8 cellular contexts compared by ENCODE assay signal in genomic region chr1:1540015-1540816, GRCh38. TPM values are rescaled to one million over a fixed set of nuclear protein-coding genes. Genes with fewer than 3 reads are reported as not detected.
DNase-seq lines count a peak whose midpoint lies in the region; ATAC-seq, FAIRE-seq and TF ChIP-seq lines count a peak whose summit lies in the region.

TSS of gene TMEM240 (minus strand) at chr1:1540624. CDS start at chr1:1540346, 278 bp downstream.

- H3K56ac ChIP-seq in H1 (replicated peaks; ENCODE audit: insufficient read length, low read depth, low read length): peak within 1 kb of the TSS; percentile 69

- peaks cover 5% of the 10 kb centered on the region for H3K36me3 Mint-ChIP-seq in memory B cell

- peak; percentile 78 for DNase-seq in activated CD8-positive, alpha-beta memory T cell treated with anti-CD3 and anti-CD28 coated beads for 24 hours
- DNase-seq in H1 (ENCODE audit: low read depth in 1 of 2, low spot score in 2 of 2): peak; percentile 39 to 90
- no peak for DNase-seq in memory B cell (ENCODE audit: low spot score in 2 of 2)
- peak; percentile 31 to 56 (median 34) for DNase-seq in stimulated activated CD4-positive, alpha-beta T cell treated with anti-CD3 and anti-CD28 coated beads, TNF-alpha, amount 100 ng/mL, for 48 hours (ENCODE audit: low read depth in 3 of 3)

- H3K9me3 Mint-ChIP-seq in memory B cell: no peaks in the 10 kb centered on the region

- no peak within 1 kb of the TSS for H3K27ac Mint-ChIP-seq in memory B cell

- H4K8ac ChIP-seq in H1 (ENCODE audit: extremely low read depth, insufficient read depth, low read length): peak within 1 kb of the TSS; percentile 93

- POLR2A ChIA-PET in H1 (lab: Charles Lee; ENCODE audit: partially characterized antibody): interaction anchor here (0.6 to 23.0 kb wide), 5 partner anchors 8 to 154 kb away, joined by 3 to 367 read pairs (median 3); no protein-coding TSS in a partner anchor

- peaks cover 46% of the 10 kb centered on the region for H3K36me3 ChIP-seq in HUES6 (ENCODE audit: control insufficient read depth, insufficient read depth, low read length)
- H3K36me3 ChIP-seq in H1 (ENCODE audit: control insufficient read depth in 2 of 4, insufficient read depth in 4 of 4, low read length in 3 of 4): peaks cover 2 to 23% (median 11%) of the 10 kb centered on the region in 4 experiments; a peak in 4 of 8 replicates

- peak within 1 kb of the TSS; percentile 52; the same call in 1 of the 2 replicates for H2BK5ac ChIP-seq in H1 (ENCODE audit: low read depth, low read length)

- CTCF ChIA-PET in H1 (lab: Charles Lee; ENCODE audit: partially characterized antibody): interaction anchor here (1.7 kb wide), 1 partner anchor 57 kb away, joined by 7 read pairs; no protein-coding TSS in a partner anchor

- no peak within 1 kb of the TSS for H2AFZ ChIP-seq in H1 (ENCODE audit: low read length)

- no peak for TF ChIP-seq POLR2A in H1 (IDR thresholded peaks at IDR 0.05; ENCODE audit: control extremely low read depth in 1 of 2, low read depth in 2 of 2, low read length in 2 of 2)

- peak within 1 kb of the TSS; percentile 78 for H3K18ac ChIP-seq in H1 (ENCODE audit: extremely low read depth, low read length)

- peaks cover 4% of the 10 kb centered on the region for H3K27me3 Mint-ChIP-seq in memory B cell

- no peaks in the 10 kb centered on the region for H3K27me3 ChIP-seq in HUES6 (ENCODE audit: control insufficient read depth, insufficient read depth, low read length)
- H3K27me3 ChIP-seq in H1 (replicated peaks in 1 of 4; ENCODE audit: control insufficient read depth in 3 of 4, extremely low read depth in 1 of 4, insufficient read depth in 3 of 4, low read length in 3 of 4): no peaks in the 10 kb centered on the region

- H3K9ac ChIP-seq in HUES6 (ENCODE audit: low read length): peak within 1 kb of the TSS; percentile 64
- H3K9ac ChIP-seq in H1 (replicated peaks in 1 of 4; ENCODE audit: extremely low read depth in 1 of 4, low read depth in 3 of 4, low read length in 3 of 4): peak within 1 kb of the TSS; percentile 46 to 62 (median 58)

- no peak for TF ChIP-seq CTCF in H1 (IDR thresholded peaks at IDR 0.05; ENCODE audit: control extremely low read depth in 1 of 3, insufficient read depth in 1 of 3, low read depth in 1 of 3, low read length in 3 of 3)

- peak within 1 kb of the TSS; percentile 76 to 80 for H3K4me2 ChIP-seq in H1 (ENCODE audit: insufficient read depth in 1 of 2, low read depth in 2 of 2, low read length in 2 of 2)

- H3K27ac ChIP-seq in HUES6 (ENCODE audit: low read depth, low read length) (peak within 1 kb of the TSS; percentile 29; the same call in 1 of the 2 replicates), H1 (ENCODE audit: low read depth, low read length) (peak within 1 kb of the TSS; percentile 26; the same call in 1 of the 2 replicates)

- 0 out of 2 replicates have a peak within 1 kb of the TSS, but pooled peaks have one; percentile 50 for H2BK12ac ChIP-seq in H1 (ENCODE audit: low read depth, low read length)

- peaks cover 6 to 27% of the 10 kb centered on the region in 2 experiments for H4K20me1 ChIP-seq in H1 (replicated peaks in 1 of 2; ENCODE audit: control insufficient read depth in 1 of 2, insufficient read depth in 2 of 2, low read length in 2 of 2)

- ATAC-seq in memory B cell (ENCODE audit: low read depth): peak; percentile 67
- no peak for ATAC-seq in HG02938 (IDR thresholded peaks at IDR 0.05; ENCODE audit: unreplicated experiment)
- no peak for ATAC-seq in HG02678 (IDR thresholded peaks at IDR 0.05; ENCODE audit: unreplicated experiment)
- ATAC-seq in HG02642 (IDR thresholded peaks at IDR 0.05; ENCODE audit: poor library complexity, unreplicated experiment): no peak

- FAIRE-seq in H1 (lab: Jason Lieb, UNC): no peak

- H3K4me1 ChIP-seq in HUES6 (ENCODE audit: control insufficient read depth, insufficient read depth, low read length) (peaks cover 4% of the 10 kb centered on the region; the same call in 1 of the 2 replicates), H1 (replicated peaks in 1 of 4; ENCODE audit: control insufficient read depth in 3 of 4, insufficient read depth in 4 of 4, low read length in 3 of 4) (peaks cover 0 to 9% (median 3%) of the 10 kb centered on the region in 4 experiments; a peak in 3 of 7 replicates)

- no peak within 1 kb of the TSS; the same call in 1 of the 2 replicates for H2AK5ac ChIP-seq in H1 (ENCODE audit: low read depth, low read length)

- H2BK20ac ChIP-seq in H1 (ENCODE audit: low read length): no peak within 1 kb of the TSS

- no peak for TF ChIP-seq RAD21 in H1 (IDR thresholded peaks at IDR 0.05 in 1 of 2, conservative IDR thresholded peaks at IDR 0.05 in 1 of 2; ENCODE audit: low read depth in 2 of 2, low read length in 2 of 2)

- H3K9me3 ChIP-seq in HUES6 (ENCODE audit: control insufficient read depth, insufficient read depth, low read depth, low read length) (no peaks in the 10 kb centered on the region), H1 (ENCODE audit: insufficient read depth in 2 of 2, low read depth in 1 of 2, low read length in 1 of 2) (no peaks in the 10 kb centered on the region)

- H4K5ac ChIP-seq in H1 (ENCODE audit: insufficient read length, low read depth, low read length): no peak within 1 kb of the TSS

- no peak within 1 kb of the TSS for H3K23ac ChIP-seq in H1 (ENCODE audit: insufficient read length)

- H2BK15ac ChIP-seq in H1 (ENCODE audit: low read length): no peak within 1 kb of the TSS

- H3K4me3 ChIP-seq in HUES6 (ENCODE audit: low read depth, low read length) (peak within 1 kb of the TSS; percentile 80), H1 (ENCODE audit: extremely low read depth in 1 of 4, insufficient read depth in 2 of 4, low read depth in 3 of 4, low read length in 4 of 4) (peak within 1 kb of the TSS; percentile 50 to 75 (median 67))

- H3K14ac ChIP-seq in H1 (ENCODE audit: insufficient read length): no peak within 1 kb of the TSS

- peak within 1 kb of the TSS; percentile 86 for H3K4me3 Mint-ChIP-seq in memory B cell

- 0% methylated on average over 1 of the region's 108 CpGs; no CpG with 5 or more reads in 1 of the 2 experiments for WGBS in H1 (ENCODE audit: extremely low coverage in 1 of 2, insufficient coverage in 1 of 2, insufficient read length in 1 of 2, insufficient replicate concordance in 2 of 2, low coverage in 1 of 2, low lambda C conversion rate in 2 of 2, missing lambda C conversion rate in 1 of 2), 2 experiments

- H4K91ac ChIP-seq in H1 (replicated peaks; ENCODE audit: insufficient read length, low read length): peak within 1 kb of the TSS; percentile 65

- peaks cover 10% of the 10 kb centered on the region; the same call in 1 of the 2 replicates for H3K23me2 ChIP-seq in H1 (ENCODE audit: low read depth, low read length)

- peaks cover 5% of the 10 kb centered on the region for H3K4me1 Mint-ChIP-seq in memory B cell

- peaks cover 7% of the 10 kb centered on the region for H3K79me1 ChIP-seq in H1 (ENCODE audit: low read depth, low read length)

- H2BK120ac ChIP-seq in H1 (replicated peaks; ENCODE audit: low read depth, low read length): no peak within 1 kb of the TSS

- H3K4ac ChIP-seq in H1 (replicated peaks; ENCODE audit: insufficient read length, low read depth, low read length): no peak within 1 kb of the TSS

- H3K79me2 ChIP-seq in H1 (ENCODE audit: control insufficient read depth in 1 of 2, insufficient read depth in 2 of 2, low read length in 2 of 2): peaks cover 0 to 5% of the 10 kb centered on the region in 2 experiments; a peak in 1 of 4 replicates

- TF ChIP-seq EP300 in H1 (IDR thresholded peaks at IDR 0.05; ENCODE audit: borderline replicate concordance in 1 of 2, low read depth in 2 of 2, low read length in 2 of 2): no peak

TF ChIP-seq in H1, 55 proteins besides CTCF, POLR2A, EP300 and RAD21:
- TF ChIP-seq SIN3A (conservative IDR thresholded peaks at IDR 0.05 in 1 of 2, IDR thresholded peaks at IDR 0.05 in 1 of 2; ENCODE audit: low read depth in 1 of 2, low read length in 2 of 2) (0 out of 4 replicates have a peak, but pooled peaks of 1 of the 2 experiments have one; percentile 9), SRF (IDR thresholded peaks at IDR 0.05; ENCODE audit: low read depth, low read length) (no peak), KDM4A (IDR thresholded peaks at IDR 0.05; ENCODE audit: low read depth, low read length, severe bottlenecking) (peak; percentile 12), EZH2 (IDR thresholded peaks at IDR 0.05; ENCODE audit: low read depth, low read length, severe bottlenecking) (no peak), PHF8 (conservative IDR thresholded peaks at IDR 0.05; ENCODE audit: low read depth, low read length) (peak; percentile 41; the same call in 1 of the 2 replicates)

RNA-seq across cellular contexts. Expression of gene TMEM240, which starts in this region (rescaled TPM):
- 3.6 and 6.6 TPM in 2 replicates for total RNA-seq in H1 (2021; fragmentation: NEBNext Ultra II Directional; extraction: Animal tissue kit (Norgen Biotek cat#: 25700))
- polyA plus RNA-seq in H1 (2011; rRNA removed): 5.7 and 7.6 TPM in 2 replicates
- 4.6 TPM for polyA plus RNA-seq in H1 (2011; cell fraction: cytosol; rRNA removed)
- 20.3 TPM for polyA plus RNA-seq in H1 (2011; cell fraction: nucleus; rRNA removed)
- polyA plus RNA-seq in H1 (2012, experiment 1 of 2): 3.9 to 8.7 TPM (median 7.5 TPM) in 4 replicates
- polyA plus RNA-seq in H1 (2012, experiment 2 of 2): 3.6 TPM
- 3.3 TPM for polyA plus RNA-seq in H1 (2013, experiment 1 of 2)
- 2.3 TPM for polyA plus RNA-seq in H1 (2013, experiment 2 of 2)
- polyA minus RNA-seq in H1 (2011; rRNA and poly(A)+ RNA removed): 0.57 and 1.1 TPM in 2 replicates
- polyA minus RNA-seq in H1 (2011; cell fraction: cytosol; rRNA and poly(A)+ RNA removed): not detected
- 2.5 TPM for polyA minus RNA-seq in H1 (2011; cell fraction: nucleus; rRNA and poly(A)+ RNA removed)

Comparison
In these comparisons a context has a peak if more than half of its experiments do, and no peak if none do; other contexts are left out.
1. DNase-seq: peak in activated CD8-positive, alpha-beta memory T cell treated with anti-CD3 and anti-CD28 coated beads for 24 hours (single experiment), H1 (2 of 2) and stimulated activated CD4-positive, alpha-beta T cell treated with anti-CD3 and anti-CD28 coated beads, TNF-alpha, amount 100 ng/mL, for 48 hours (3 of 3); none in memory B cell (0 of 2).